Comparison of ENCODE assay signal across 15 cellular contexts in genomic region chr10:85613391-85613790, GRCh38.
DNase-seq lines count a peak whose midpoint lies in the region; ATAC-seq and TF ChIP-seq lines count a peak whose summit lies in the region.
"Had no signal": no experiment of that assay in that cellular context is flagged by ENCODE, and none has a peak within 500 bp of the region (broad histone marks: within the 10 kb centered on the region; RNA-seq: fewer than 3 reads in every experiment).

No MANE protein-coding gene starts in this region.

- H3K9me2 ChIP-seq in HCT116 (ENCODE audit: insufficient read depth) = no peaks in the 10 kb centered on the region

- H3K9me3 ChIP-seq in HCT116 (ENCODE audit: control insufficient read depth in 1 of 2, insufficient read depth in 1 of 2, low read depth in 1 of 2, low read length in 2 of 2) = no peaks in the 10 kb centered on the region
- no peaks in the 10 kb centered on the region for H3K9me3 ChIP-seq in esophagus muscularis mucosa
- H3K9me3 ChIP-seq in vagina = no peaks in the 10 kb centered on the region
- no peaks in the 10 kb centered on the region for H3K9me3 ChIP-seq in CD8-positive, alpha-beta memory T cell (ENCODE audit: low read length)

- peaks cover 3% of the 10 kb centered on the region for H3K36me3 Mint-ChIP-seq in activated CD8-positive, alpha-beta memory T cell treated with anti-CD3 and anti-CD28 coated beads, Interleukin-2, amount 10 ng/mL, durations not matched to agents 7 days and 5 days
- H3K36me3 Mint-ChIP-seq in CD8-positive, alpha-beta memory T cell = no peaks in the 10 kb centered on the region

- H3K27me3 Mint-ChIP-seq in activated CD8-positive, alpha-beta memory T cell treated with anti-CD3 and anti-CD28 coated beads, Interleukin-2, amount 10 ng/mL, durations not matched to agents 7 days and 5 days = peaks cover 34% of the 10 kb centered on the region
- no peaks in the 10 kb centered on the region for H3K27me3 Mint-ChIP-seq in CD8-positive, alpha-beta memory T cell

- no peak for TF ChIP-seq CTCF in HCT116 (IDR thresholded peaks at IDR 0.05 in 2 of 3, conservative IDR thresholded peaks at IDR 0.05 in 1 of 3; ENCODE audit: borderline replicate concordance in 1 of 3, insufficient read depth in 1 of 3, low read depth in 2 of 3, low read length in 2 of 3)
- TF ChIP-seq CTCF in esophagus muscularis mucosa (IDR thresholded peaks at IDR 0.05) = no peak
- no peak for TF ChIP-seq CTCF in vagina (IDR thresholded peaks at IDR 0.05)

- H3K4me1 ChIP-seq in HCT116 (ENCODE audit: control insufficient read depth in 1 of 2, insufficient read depth in 2 of 2, low read length in 2 of 2) = no peaks in the 10 kb centered on the region; a peak in 1 of 4 replicates
- no peaks in the 10 kb centered on the region for H3K4me1 ChIP-seq in esophagus muscularis mucosa
- H3K4me1 ChIP-seq in vagina = peaks cover 5% of the 10 kb centered on the region
- H3K4me1 ChIP-seq in CD8-positive, alpha-beta memory T cell (ENCODE audit: insufficient read depth, low read length) = peaks cover 42% of the 10 kb centered on the region

- no peak overlapping the region for H3K4me3 Mint-ChIP-seq in activated CD8-positive, alpha-beta memory T cell treated with anti-CD3 and anti-CD28 coated beads, Interleukin-2, amount 10 ng/mL, durations not matched to agents 7 days and 5 days
- H3K4me3 Mint-ChIP-seq in CD8-positive, alpha-beta memory T cell = peak overlapping the region in 3 of 7 donors; percentile 0 to 70 (median 43)

- H3K9ac ChIP-seq in HCT116 (ENCODE audit: low read length) = no peak overlapping the region

- POLR2A ChIA-PET in HCT116 (lab: Charles Lee) = no interaction called here
- POLR2A ChIA-PET in CD8-positive, alpha-beta memory T cell (lab: Charles Lee) = no interaction called here

- peak; percentile 51 for DNase-seq in activated CD8-positive, alpha-beta memory T cell treated with anti-CD3 and anti-CD28 coated beads for 24 hours
- no peak for DNase-seq in activated CD8-positive, alpha-beta memory T cell treated with anti-CD3 and anti-CD28 coated beads, Interleukin-2, amount 10 ng/mL, durations not matched to agents 7 days and 5 days
- DNase-seq in HCT116 (ENCODE audit: low read depth, low spot score) (no peak), esophagus muscularis mucosa (ENCODE audit: extremely low spot score) (peak; percentile 89), vagina (ENCODE audit: extremely low spot score in 2 of 2) (peak; percentile 64 to 88), NCI-H2081 (lab: John Stamatoyannopoulos, UW) (no peak)
- no peak for DNase-seq in effector CD8-positive, alpha-beta T cell (lab: John Stamatoyannopoulos, UW)
- DNase-seq in CD8-positive, alpha-beta memory T cell = no peak
- DNase-seq: C1 segment of cervical spinal cord, MV-4-11, NCI-H1417 treated with DMSO at 0.1 percent for 48 hours, NCI-H2029, NCI-H2171 treated with DMSO at 0.1 percent for 48 hours, NCI-H774, SIG-M5 had no signal

- H3K4me3 ChIP-seq in HCT116 (replicated peaks in 1 of 2; ENCODE audit: low read depth in 1 of 2, low read length in 2 of 2) (no peak overlapping the region), esophagus muscularis mucosa (no peak overlapping the region), vagina (no peak overlapping the region)
- no peak overlapping the region for H3K4me3 ChIP-seq in CD8-positive, alpha-beta memory T cell (ENCODE audit: low read length)

- no peak overlapping the region for H3K27ac Mint-ChIP-seq in activated CD8-positive, alpha-beta memory T cell treated with anti-CD3 and anti-CD28 coated beads, Interleukin-2, amount 10 ng/mL, durations not matched to agents 7 days and 5 days
- peak overlapping the region in 1 of 8 donors; percentile 19 for H3K27ac Mint-ChIP-seq in CD8-positive, alpha-beta memory T cell

- no peaks in the 10 kb centered on the region for H3K79me2 ChIP-seq in HCT116 (ENCODE audit: insufficient read depth, low read length)

- intact Hi-C loops in HCT116 (cut with micrococcal nuclease) (no loop called here), esophagus muscularis mucosa (cut with DNase I) (no loop called here), vagina (cut with DNase I) (no loop called here)

- ATAC-seq in activated CD8-positive, alpha-beta memory T cell treated with anti-CD3 and anti-CD28 coated beads, Interleukin-2, amount 10 ng/mL, durations not matched to agents 7 days and 5 days = no peak
- ATAC-seq in HCT116 = peak; percentile 24; the same call in 1 of the 2 replicates

- H3K36me3 ChIP-seq in HCT116 (ENCODE audit: control insufficient read depth in 1 of 2, insufficient read depth in 2 of 2, low read length in 2 of 2) = no peaks in the 10 kb centered on the region
- no peaks in the 10 kb centered on the region for H3K36me3 ChIP-seq in esophagus muscularis mucosa
- H3K36me3 ChIP-seq in vagina = no peaks in the 10 kb centered on the region
- H3K36me3 ChIP-seq in CD8-positive, alpha-beta memory T cell (ENCODE audit: insufficient read depth, low read length) = no peaks in the 10 kb centered on the region

- H3K27me3 ChIP-seq in HCT116 (ENCODE audit: insufficient read depth, low read length) = no peaks in the 10 kb centered on the region
- H3K27me3 ChIP-seq in esophagus muscularis mucosa = no peaks in the 10 kb centered on the region
- H3K27me3 ChIP-seq in vagina = no peaks in the 10 kb centered on the region
- H3K27me3 ChIP-seq in CD8-positive, alpha-beta memory T cell (ENCODE audit: insufficient read depth, low read length, poor library complexity, severe bottlenecking) = no peaks in the 10 kb centered on the region

- TF ChIP-seq POLR2A in HCT116 (IDR thresholded peaks at IDR 0.05; ENCODE audit: borderline replicate concordance, extremely low read depth, insufficient read depth, insufficient read length) (no peak), esophagus muscularis mucosa (IDR thresholded peaks at IDR 0.05; ENCODE audit: low read depth) (no peak), vagina (IDR thresholded peaks at IDR 0.05) (no peak)

- peaks cover 2% of the 10 kb centered on the region for H3K9me3 Mint-ChIP-seq in activated CD8-positive, alpha-beta memory T cell treated with anti-CD3 and anti-CD28 coated beads, Interleukin-2, amount 10 ng/mL, durations not matched to agents 7 days and 5 days (ENCODE audit: low read depth)
- H3K9me3 Mint-ChIP-seq in CD8-positive, alpha-beta memory T cell = peaks cover 0 to 2% (median 0%) of the 10 kb centered on the region in 5 donors

- no TSS peak for BruUV-seq in HCT116 (replicated peaks; lab: Mats Ljungman, UMichigan)

- no peak overlapping the region for H2AFZ ChIP-seq in HCT116 (ENCODE audit: low read depth, low read length, poor library complexity, severe bottlenecking)

- TF ChIP-seq EP300 in esophagus muscularis mucosa (IDR thresholded peaks at IDR 0.05) = no peak

- RAD21 ChIA-PET in HCT116 (lab: Charles Lee; ENCODE audit: low non-redundant PET in 1 of 2, low total read pairs in 2 of 2, uncharacterized antibody in 2 of 2, unreplicated experiment in 2 of 2) = no interaction called here

- CTCF ChIA-PET in activated CD8-positive, alpha-beta memory T cell treated with anti-CD3 and anti-CD28 coated beads, Interleukin-2, amount 10 ng/mL, durations not matched to agents 7 days and 5 days (lab: Charles Lee) = no interaction called here
- CTCF ChIA-PET in HCT116 (lab: Charles Lee) = no interaction called here
- CTCF ChIA-PET in CD8-positive, alpha-beta memory T cell (lab: Charles Lee) = interaction anchor here (0.9 to 1.5 kb wide), 2 partner anchors 9 to 23 kb away, joined by 3 to 4 read pairs; no protein-coding TSS in a partner anchor

- WGBS in esophagus muscularis mucosa = 77% methylated on average over 2 of the region's 10 CpGs

- no peak overlapping the region for H3K4me2 ChIP-seq in HCT116 (ENCODE audit: low read length)

- H4K20me1 ChIP-seq in HCT116 (ENCODE audit: insufficient read depth) = no peaks in the 10 kb centered on the region

- H3K4me1 Mint-ChIP-seq in activated CD8-positive, alpha-beta memory T cell treated with anti-CD3 and anti-CD28 coated beads, Interleukin-2, amount 10 ng/mL, durations not matched to agents 7 days and 5 days = peaks cover 32% of the 10 kb centered on the region
- H3K4me1 Mint-ChIP-seq in CD8-positive, alpha-beta memory T cell = peaks cover 38 to 59% (median 57%) of the 10 kb centered on the region in 3 donors

- no peak for TF ChIP-seq RAD21 in HCT116 (IDR thresholded peaks at IDR 0.05; ENCODE audit: low read depth)

- H3K27ac ChIP-seq in HCT116 (ENCODE audit: low read depth, low read length) = no peak overlapping the region
- no peak overlapping the region for H3K27ac ChIP-seq in esophagus muscularis mucosa (replicated peaks in 1 of 4)
- no peak overlapping the region for H3K27ac ChIP-seq in vagina
- H3K27ac ChIP-seq in CD8-positive, alpha-beta memory T cell (ENCODE audit: low read depth, low read length) = no peak overlapping the region

TF ChIP-seq in HCT116, 20 proteins besides CTCF, POLR2A, EP300 and RAD21:
- TF ChIP-seq MAX (IDR thresholded peaks at IDR 0.05) (no peak), SRF (IDR thresholded peaks at IDR 0.05; ENCODE audit: low read depth) (no peak), TCF7L2 (IDR thresholded peaks at IDR 0.05; ENCODE audit: borderline replicate concordance, extremely low read depth, insufficient read depth, insufficient read length) (no peak), POLR2AphosphoS5 (IDR thresholded peaks at IDR 0.05; ENCODE audit: low read depth, low read length) (no peak)

Comparison
In these comparisons a context has a peak if more than half of its experiments do, and no peak if none do; other contexts are left out.
1. DNase-seq: peak in activated CD8-positive, alpha-beta memory T cell treated with anti-CD3 and anti-CD28 coated beads for 24 hours (single experiment), esophagus muscularis mucosa (single experiment) and vagina (2 of 2); none in activated CD8-positive, alpha-beta memory T cell treated with anti-CD3 and anti-CD28 coated beads, Interleukin-2, amount 10 ng/mL, durations not matched to agents 7 days and 5 days (single experiment), HCT116 (single experiment), NCI-H2081 (0 of 2), effector CD8-positive, alpha-beta T cell (single experiment) and CD8-positive, alpha-beta memory T cell (0 of 5).